Comparison of ENCODE assay signal across 14 cellular contexts in the genomic region with DNA sequence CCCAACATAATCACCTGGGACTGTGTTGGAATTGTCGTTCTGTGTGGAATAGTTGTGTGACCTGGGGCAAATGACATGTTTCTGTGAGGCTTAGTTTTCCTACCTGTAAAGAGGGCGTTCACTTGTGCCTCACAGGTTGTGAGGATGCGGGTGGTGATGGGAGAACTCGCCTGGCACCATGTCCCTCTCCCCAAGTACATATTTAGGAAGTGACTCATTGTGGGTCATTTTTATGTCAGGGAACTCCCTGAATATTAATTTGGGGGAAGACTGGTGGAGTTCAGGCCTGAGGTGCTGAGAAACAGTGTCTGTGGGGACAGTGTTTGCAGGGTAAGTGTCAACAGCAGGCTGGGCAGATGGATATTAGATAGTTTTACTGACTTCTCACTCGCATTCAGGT.
DNase-seq lines count a peak whose midpoint lies in the region; ATAC-seq, FAIRE-seq and TF ChIP-seq lines count a peak whose summit lies in the region.
"Had no signal": no experiment of that assay in that cellular context is flagged by ENCODE, and none has a peak within 500 bp of the region (broad histone marks: within the 10 kb centered on the region; RNA-seq: fewer than 3 reads in every experiment).

No MANE protein-coding gene starts in this region.

- ATAC-seq in SK-N-SH treated with all-trans-retinoic acid at 6 μM for 48 hours = peak; percentile 46; the same call in 2 of the 3 replicates
- ATAC-seq in HG03378 (IDR thresholded peaks at IDR 0.05; ENCODE audit: unreplicated experiment) = peak; percentile 65

- H3K9ac ChIP-seq in SK-N-SH = no peak overlapping the region

- TF ChIP-seq EP300 in SK-N-SH (IDR thresholded peaks at IDR 0.05; ENCODE audit: borderline replicate concordance in 1 of 2, low read depth in 1 of 2, low read length in 1 of 2) = no peak

- H3F3A ChIP-seq in SK-N-SH (replicated peaks; ENCODE audit: insufficient read depth) = no peaks in the 10 kb centered on the region

- H3K79me2 ChIP-seq in SK-N-SH (ENCODE audit: insufficient read depth) = no peaks in the 10 kb centered on the region
- no peaks in the 10 kb centered on the region for H3K79me2 ChIP-seq in osteoblast (ENCODE audit: insufficient read depth, low read length)

- H3K27me3 ChIP-seq in SK-N-SH (ENCODE audit: insufficient read depth) (no peaks in the 10 kb centered on the region), bronchial epithelial cell (ENCODE audit: control insufficient read depth, insufficient read depth, low read length) (no peaks in the 10 kb centered on the region), osteoblast (ENCODE audit: insufficient read depth, low read length) (no peaks in the 10 kb centered on the region)

- H3K4me3 ChIP-seq in SK-N-SH (ENCODE audit: low read depth in 2 of 2, low read length in 1 of 2) = no peak overlapping the region
- no peak overlapping the region for H3K4me3 ChIP-seq in bronchial epithelial cell (ENCODE audit: low read depth, low read length)
- H3K4me3 ChIP-seq in osteoblast (ENCODE audit: insufficient read depth, low read length) = no peak overlapping the region

- H3K36me3 ChIP-seq in SK-N-SH (replicated peaks in 1 of 2; ENCODE audit: control insufficient read depth in 1 of 2, insufficient read depth in 2 of 2, low read length in 1 of 2) (peaks cover 0 to 3% of the 10 kb centered on the region in 2 experiments), bronchial epithelial cell (ENCODE audit: control insufficient read depth, insufficient read depth, low read length) (no peaks in the 10 kb centered on the region), osteoblast (ENCODE audit: insufficient read depth, low read length) (no peaks in the 10 kb centered on the region)

- H4K20me1 ChIP-seq in SK-N-SH (ENCODE audit: insufficient read depth) = no peaks in the 10 kb centered on the region
- H4K20me1 ChIP-seq in osteoblast (ENCODE audit: insufficient read depth, low read length) = no peaks in the 10 kb centered on the region

- H3K9me3 ChIP-seq in SK-N-SH = no peaks in the 10 kb centered on the region
- no peaks in the 10 kb centered on the region for H3K9me3 ChIP-seq in osteoblast (ENCODE audit: low read depth, low read length)

- H3K27ac ChIP-seq in SK-N-SH (ENCODE audit: low read depth in 2 of 2, low read length in 1 of 2) = no peak overlapping the region
- no peak overlapping the region for H3K27ac ChIP-seq in osteoblast (ENCODE audit: low read depth, low read length)

- CTCF ChIA-PET in SK-N-SH (lab: Yijun Ruan, JAX) = interaction anchor here (1.3 kb wide), 1 partner anchor 75 kb away, joined by 6 read pairs; no protein-coding TSS in a partner anchor

- 76% methylated on average over 5 of the region's 5 CpGs for WGBS in SK-N-SH (ENCODE audit: low lambda C conversion rate)

- no peak overlapping the region for H3K4me2 ChIP-seq in SK-N-SH
- H3K4me2 ChIP-seq in osteoblast (ENCODE audit: insufficient read depth, low read length) = no peak overlapping the region

- no peak for FAIRE-seq in bronchial epithelial cell (lab: Jason Lieb, UNC)

- H2AFZ ChIP-seq in SK-N-SH (ENCODE audit: low read depth) (no peak overlapping the region), osteoblast (ENCODE audit: low read length) (no peak overlapping the region)

- DNase-seq in SK-N-SH (no peak), bronchial epithelial cell (ENCODE audit: low read depth) (peak; percentile 52), osteoblast (ENCODE audit: insufficient read length, low spot score, missing footprints) (peak; percentile 44), HCEC 1CT (no peak), NCI-H446 (lab: John Stamatoyannopoulos, UW) (no peak), NCI-H1092 treated with DMSO at 0.1 percent for 48 hours (lab: John Stamatoyannopoulos, UW) (no peak)
- DNase-seq: 8988T, DMS79, endodermal cell, hypothalamus, NCI-H2081, substantia nigra had no signal

- no peak for TF ChIP-seq RAD21 in SK-N-SH (IDR thresholded peaks at IDR 0.05; ENCODE audit: low read length)

- H3K4me1 ChIP-seq in SK-N-SH (ENCODE audit: control insufficient read depth in 1 of 2, insufficient read depth in 2 of 2, low read depth in 1 of 2, low read length in 1 of 2) (peaks cover 0 to 7% of the 10 kb centered on the region in 2 experiments; a peak in 2 of 4 replicates), osteoblast (ENCODE audit: insufficient read depth, low read length) (peaks cover 2% of the 10 kb centered on the region)

- POLR2A ChIA-PET in SK-N-SH (lab: Yijun Ruan, JAX) = no interaction called here

- TF ChIP-seq CTCF in SK-N-SH (IDR thresholded peaks at IDR 0.05) (no peak), bronchial epithelial cell (IDR thresholded peaks at IDR 0.05; ENCODE audit: insufficient read depth, low read length, severe bottlenecking) (no peak), osteoblast (IDR thresholded peaks at IDR 0.05; ENCODE audit: extremely low read depth, low read depth, low read length) (no peak)

- no peaks in the 10 kb centered on the region for H3K9me2 ChIP-seq in SK-N-SH

TF ChIP-seq in SK-N-SH treated with all-trans-retinoic acid at 6 μM for 48 hours, 23 proteins besides CTCF, POLR2A, EP300 and RAD21 (continues in another document):
- no peak for TF ChIP-seq TOX (CRISPR knock-in tag; IDR thresholded peaks at IDR 0.05; ENCODE audit: borderline replicate concordance)
- TF ChIP-seq ISL1 (CRISPR knock-in tag; IDR thresholded peaks at IDR 0.05) = no peak
- TF ChIP-seq BACH2 (CRISPR knock-in tag; IDR thresholded peaks at IDR 0.05; ENCODE audit: borderline replicate concordance) = no peak
- no peak for TF ChIP-seq ZC3H10 (CRISPR knock-in tag; IDR thresholded peaks at IDR 0.05)
- TF ChIP-seq CSDC2 (CRISPR knock-in tag; IDR thresholded peaks at IDR 0.05) = no peak
- TF ChIP-seq, protein P1, sequence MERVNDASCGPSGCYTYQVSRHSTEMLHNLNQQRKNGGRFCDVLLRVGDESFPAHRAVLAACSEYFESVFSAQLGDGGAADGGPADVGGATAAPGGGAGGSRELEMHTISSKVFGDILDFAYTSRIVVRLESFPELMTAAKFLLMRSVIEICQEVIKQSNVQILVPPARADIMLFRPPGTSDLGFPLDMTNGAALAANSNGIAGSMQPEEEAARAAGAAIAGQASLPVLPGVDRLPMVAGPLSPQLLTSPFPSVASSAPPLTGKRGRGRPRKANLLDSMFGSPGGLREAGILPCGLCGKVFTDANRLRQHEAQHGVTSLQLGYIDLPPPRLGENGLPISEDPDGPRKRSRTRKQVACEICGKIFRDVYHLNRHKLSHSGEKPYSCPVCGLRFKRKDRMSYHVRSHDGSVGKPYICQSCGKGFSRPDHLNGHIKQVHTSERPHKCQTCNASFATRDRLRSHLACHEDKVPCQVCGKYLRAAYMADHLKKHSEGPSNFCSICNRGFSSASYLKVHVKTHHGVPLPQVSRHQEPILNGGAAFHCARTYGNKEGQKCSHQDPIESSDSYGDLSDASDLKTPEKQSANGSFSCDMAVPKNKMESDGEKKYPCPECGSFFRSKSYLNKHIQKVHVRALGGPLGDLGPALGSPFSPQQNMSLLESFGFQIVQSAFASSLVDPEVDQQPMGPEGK (CRISPR knock-in tag; IDR thresholded peaks at IDR 0.05; ENCODE audit: borderline replicate concordance) = no peak
- no peak for TF ChIP-seq SNAI2 (CRISPR knock-in tag; IDR thresholded peaks at IDR 0.05)
- no peak for TF ChIP-seq ESRRG (CRISPR knock-in tag; IDR thresholded peaks at IDR 0.05)

TF ChIP-seq in SK-N-SH, 30 proteins besides CTCF, POLR2A, EP300 and RAD21:
- TF ChIP-seq MXI1 (IDR thresholded peaks at IDR 0.05; ENCODE audit: low read depth, low read length) (no peak), CHD2 (IDR thresholded peaks at IDR 0.05; ENCODE audit: low read length, partially characterized antibody) (no peak), SMC3 (IDR thresholded peaks at IDR 0.05; ENCODE audit: low read depth, low read length) (no peak), FOXJ3 (CRISPR knock-in tag; IDR thresholded peaks at IDR 0.05) (no peak)
TF ChIP-seq in SK-N-SH: peak in this region for 0.

Comparison
In these comparisons a context has a peak if more than half of its experiments do, and no peak if none do; other contexts are left out.
1. DNase-seq: peak in bronchial epithelial cell (single experiment) and osteoblast (single experiment); none in SK-N-SH (single experiment), HCEC 1CT (single experiment), NCI-H446 (0 of 2) and NCI-H1092 treated with DMSO at 0.1 percent for 48 hours (single experiment).